18 cellular contexts compared by ENCODE assay signal in genomic region chr22:35344956-35345690, GRCh38. TPM values are rescaled to one million over a fixed set of nuclear protein-coding genes. Genes with fewer than 3 reads are reported as not detected.
DNase-seq lines count a peak whose midpoint lies in the region; ATAC-seq and TF ChIP-seq lines count a peak whose summit lies in the region.
"Had no signal": no experiment of that assay in that cellular context is flagged by ENCODE, and none has a peak within 500 bp of the region (broad histone marks: within the 10 kb centered on the region; RNA-seq: fewer than 3 reads in every experiment).

No MANE protein-coding gene starts in this region.

- H3K4me1 Mint-ChIP-seq in CD4-positive, CD25-positive, alpha-beta regulatory T cell, result peaks cover 1 to 4% (median 3%) of the 10 kb centered on the region in 4 donors

- no peaks in the 10 kb centered on the region for H3K4me1 ChIP-seq in CD4-positive, CD25-positive, alpha-beta regulatory T cell (ENCODE audit: control insufficient read depth, insufficient read depth, low read length, poor library complexity, severe bottlenecking)
- peaks cover 57% of the 10 kb centered on the region for H3K4me1 ChIP-seq in OCI-LY1 (ENCODE audit: insufficient read depth, low read length, severe bottlenecking)
- no peaks in the 10 kb centered on the region for H3K4me1 ChIP-seq in osteoblast (ENCODE audit: insufficient read depth, low read length)

- H3K27me3 Mint-ChIP-seq in CD4-positive, CD25-positive, alpha-beta regulatory T cell, result no peaks in the 10 kb centered on the region
- H3K27me3 Mint-ChIP-seq: IgD-negative memory B cell had no signal

- no peak overlapping the region for H3K27ac ChIP-seq in CD4-positive, CD25-positive, alpha-beta regulatory T cell (ENCODE audit: insufficient read depth, low read length, poor library complexity, severe bottlenecking)
- H3K27ac ChIP-seq in OCI-LY1 (ENCODE audit: low read depth, low read length, poor library complexity, severe bottlenecking) (peak overlapping the region; percentile 80), osteoblast (ENCODE audit: low read depth, low read length) (no peak overlapping the region)

- no peaks in the 10 kb centered on the region for H3K9me3 Mint-ChIP-seq in CD4-positive, CD25-positive, alpha-beta regulatory T cell
- H3K9me3 Mint-ChIP-seq: IgD-negative memory B cell; T-helper 1 cell treated with Interleukin-12 subunit alpha and Interleukin-12 subunit beta and Interleukin-4 antibody, amounts not matched to agents 30 μg/mL and 1 μg/mL, for 36 hours had no signal

- no peaks in the 10 kb centered on the region for H3K9me2 ChIP-seq in OCI-LY1 (ENCODE audit: low read depth, low read length)

- TF ChIP-seq CTCF in OCI-LY1 (IDR thresholded peaks at IDR 0.05; ENCODE audit: low read length) (no peak), osteoblast (IDR thresholded peaks at IDR 0.05; ENCODE audit: extremely low read depth, low read depth, low read length) (no peak)

- no peaks in the 10 kb centered on the region for H3F3A ChIP-seq in OCI-LY1 (ENCODE audit: insufficient read depth, low read length)

- H2AFZ ChIP-seq in OCI-LY1 (ENCODE audit: low read length) (no peak overlapping the region), osteoblast (ENCODE audit: low read length) (no peak overlapping the region)

- no peaks in the 10 kb centered on the region for H4K20me1 ChIP-seq in OCI-LY1 (ENCODE audit: insufficient read depth, low read length)
- H4K20me1 ChIP-seq in osteoblast (ENCODE audit: insufficient read depth, low read length), result peaks cover 1% of the 10 kb centered on the region

- H3K27ac Mint-ChIP-seq in CD4-positive, CD25-positive, alpha-beta regulatory T cell, result peak overlapping the region in 2 of 3 donors; percentile 38 to 46
- H3K27ac Mint-ChIP-seq: T-helper 1 cell treated with Interleukin-12 subunit alpha and Interleukin-12 subunit beta and Interleukin-4 antibody, amounts not matched to agents 30 μg/mL and 1 μg/mL, for 36 hours had no signal

- no peak for ATAC-seq in CD4-positive, CD25-positive, alpha-beta regulatory T cell (ENCODE audit: low read depth in 2 of 2)
- ATAC-seq in GM19463 (IDR thresholded peaks at IDR 0.05; ENCODE audit: unreplicated experiment), result peak; percentile 77
- no peak for ATAC-seq in GM19351 (IDR thresholded peaks at IDR 0.05; ENCODE audit: unreplicated experiment)
- no peak for ATAC-seq in GM18868 (IDR thresholded peaks at IDR 0.05; ENCODE audit: unreplicated experiment)
- ATAC-seq in HG03354 (IDR thresholded peaks at IDR 0.05; ENCODE audit: poor library complexity, severe bottlenecking, unreplicated experiment), result no peak
- ATAC-seq: Panc1 had no signal

- H3K9ac ChIP-seq in OCI-LY1 (ENCODE audit: low read length), result peak overlapping the region; percentile 36

- H3K36me3 Mint-ChIP-seq in CD4-positive, CD25-positive, alpha-beta regulatory T cell, result peaks cover 6% of the 10 kb centered on the region

- no peaks in the 10 kb centered on the region for H3K9me3 ChIP-seq in CD4-positive, CD25-positive, alpha-beta regulatory T cell (ENCODE audit: control insufficient read depth in 2 of 2, low read length in 2 of 2)
- H3K9me3 ChIP-seq in OCI-LY1 (ENCODE audit: low read length) (no peaks in the 10 kb centered on the region), osteoblast (ENCODE audit: low read depth, low read length) (no peaks in the 10 kb centered on the region)
- H3K9me3 ChIP-seq: BE2C had no signal

- no peak for DNase-seq in CD4-positive, CD25-positive, alpha-beta regulatory T cell
- peak; percentile 42 for DNase-seq in osteoblast (ENCODE audit: insufficient read length, low spot score, missing footprints)
- DNase-seq: ACHN, BE2C, EL, H7, NCI-H1092, NCI-H226, NCI-H69, SHP77 treated with DMSO at 0.1 percent for 48 hours had no signal

- H3K4me2 ChIP-seq in OCI-LY1 (ENCODE audit: low read length) (0 out of 2 replicates have a peak overlapping the region, but pooled peaks have one; percentile 18), osteoblast (ENCODE audit: insufficient read depth, low read length) (no peak overlapping the region)

- H3K79me2 ChIP-seq in OCI-LY1 (ENCODE audit: insufficient read depth, low read length), result no peaks in the 10 kb centered on the region
- no peaks in the 10 kb centered on the region for H3K79me2 ChIP-seq in osteoblast (ENCODE audit: insufficient read depth, low read length)

- H3K4me3 ChIP-seq in CD4-positive, CD25-positive, alpha-beta regulatory T cell (ENCODE audit: low read depth, low read length), result no peak overlapping the region
- no peak overlapping the region for H3K4me3 ChIP-seq in OCI-LY1 (ENCODE audit: low read depth, low read length, poor library complexity, severe bottlenecking)
- no peak overlapping the region for H3K4me3 ChIP-seq in osteoblast (ENCODE audit: insufficient read depth, low read length)

- H3K27me3 ChIP-seq in CD4-positive, CD25-positive, alpha-beta regulatory T cell (ENCODE audit: control insufficient read depth, insufficient read depth, low read length), result no peaks in the 10 kb centered on the region
- no peaks in the 10 kb centered on the region for H3K27me3 ChIP-seq in OCI-LY1 (ENCODE audit: insufficient read depth, low read length)
- no peaks in the 10 kb centered on the region for H3K27me3 ChIP-seq in osteoblast (ENCODE audit: insufficient read depth, low read length)
- H3K27me3 ChIP-seq: BE2C had no signal

- no peak overlapping the region for H3K4me3 Mint-ChIP-seq in CD4-positive, CD25-positive, alpha-beta regulatory T cell
- H3K4me3 Mint-ChIP-seq: T-helper 1 cell treated with Interleukin-12 subunit alpha and Interleukin-12 subunit beta and Interleukin-4 antibody, amounts not matched to agents 30 μg/mL and 1 μg/mL, for 36 hours had no signal

- H3K36me3 ChIP-seq in CD4-positive, CD25-positive, alpha-beta regulatory T cell (ENCODE audit: control insufficient read depth, insufficient read depth, low read length), result peaks cover 30% of the 10 kb centered on the region
- peaks cover 16% of the 10 kb centered on the region for H3K36me3 ChIP-seq in OCI-LY1 (ENCODE audit: insufficient read depth, low read length)
- H3K36me3 ChIP-seq in osteoblast (ENCODE audit: insufficient read depth, low read length), result peaks cover 70% of the 10 kb centered on the region

RNA-seq across cellular contexts. Expression of gene HMOX1, which starts 35.8 kb away (rescaled TPM):
- total RNA-seq in CD4-positive, CD25-positive, alpha-beta regulatory T cell, result not detected
- 1 to 10 TPM in 3 of 4 donors, under 1 TPM in 1; 0.93 to 2.9 (median 1.7) TPM for polyA plus RNA-seq in CD4-positive, CD25-positive, alpha-beta regulatory T cell
- total RNA-seq in osteoblast, result 411 and 475 TPM in 2 replicates

RNA-seq across cellular contexts. Expression of gene TOM1, which starts 45.4 kb away (rescaled TPM):
- 194 TPM for total RNA-seq in CD4-positive, CD25-positive, alpha-beta regulatory T cell
- 10 to 100 TPM; 54.8 to 73.4 (median 64.9) TPM for polyA plus RNA-seq in CD4-positive, CD25-positive, alpha-beta regulatory T cell
- total RNA-seq in osteoblast, result 118 and 131 TPM in 2 replicates

RNA-seq across cellular contexts. Expression of gene MCM5, which starts 54.8 kb away (rescaled TPM):
- total RNA-seq in CD4-positive, CD25-positive, alpha-beta regulatory T cell, result 59.7 TPM
- polyA plus RNA-seq in CD4-positive, CD25-positive, alpha-beta regulatory T cell, result 10 to 100 TPM; 40.6 to 50.9 (median 43.4) TPM
- 12.7 and 13.6 TPM in 2 replicates for total RNA-seq in osteoblast

Comparison
In these comparisons a context has a peak if more than half of its experiments do, and no peak if none do; other contexts are left out.
1. RNA of gene HMOX1, which starts 35.8 kb away (total RNA-seq): 411 to 475 TPM in osteoblast; not detected in CD4-positive, CD25-positive, alpha-beta regulatory T cell (single experiment); every median in the first group is over 100 times any median in the second.